1 cellular context compared by ENCODE assay signal in the genomic region with DNA sequence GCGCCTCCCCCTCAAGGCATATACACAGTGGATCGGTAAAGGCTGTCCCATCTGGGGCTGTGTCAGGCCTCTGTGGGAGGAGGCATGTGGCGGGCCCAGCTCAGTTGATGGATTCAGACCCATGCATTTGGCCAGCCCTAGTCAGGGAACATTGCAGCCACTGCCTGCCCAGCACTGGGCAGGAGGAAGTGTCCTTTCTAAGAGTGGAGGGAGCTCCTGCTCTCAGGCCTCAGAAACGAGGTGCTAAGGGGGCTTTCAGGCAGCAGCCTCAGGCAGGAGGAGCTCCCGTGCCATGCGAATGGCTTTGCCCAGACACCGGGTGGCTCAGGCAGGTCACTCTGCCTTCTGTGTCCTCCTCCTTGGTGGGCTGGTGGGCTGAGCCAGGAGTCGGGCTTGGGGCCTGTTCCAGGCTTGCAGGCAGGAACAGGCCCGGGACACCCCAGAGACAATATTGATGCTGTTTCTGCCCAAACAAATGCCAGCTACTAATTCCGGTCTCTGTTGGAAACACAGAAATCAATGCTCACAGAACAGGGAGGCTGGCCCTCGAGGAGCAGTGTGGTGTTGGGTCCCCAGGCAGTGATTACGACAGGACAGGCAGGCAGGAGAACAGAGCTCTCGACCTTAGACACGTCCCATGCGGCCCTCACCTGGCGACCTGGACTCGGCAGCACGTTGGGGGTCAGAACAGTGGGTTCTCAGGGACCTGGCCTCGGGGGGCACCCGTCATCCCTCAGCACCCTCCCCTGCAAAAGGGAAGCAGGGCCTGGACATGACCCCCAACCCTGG.
TF ChIP-seq lines count a peak whose summit lies in the region.

No MANE protein-coding gene starts in this region.

TF ChIP-seq in K562, 482 proteins besides CTCF, POLR2A, EP300 and RAD21 (continued from another document):
- TF ChIP-seq ARID4B (CRISPR knock-in tag; IDR thresholded peaks at IDR 0.05) (peak; percentile 64; the same call in 1 of the 2 replicates), ETS2 (tag; IDR thresholded peaks at IDR 0.05; ENCODE audit: borderline replicate concordance, poor library complexity, severe bottlenecking) (no peak), NONO (IDR thresholded peaks at IDR 0.05; ENCODE audit: low read depth in 2 of 2, low read length in 1 of 2) (no peak), HCFC1 (IDR thresholded peaks at IDR 0.05; ENCODE audit: low read depth, low read length) (no peak; the same call in 1 of the 2 replicates)
TF ChIP-seq in K562: peak in this region for 32.
